Comparison of ENCODE assay signal across 8 cellular contexts in genomic region chr19:3557461-3558248, GRCh38. TPM values are rescaled to one million over a fixed set of nuclear protein-coding genes. Genes with fewer than 3 reads are reported as not detected.
DNase-seq lines count a peak whose midpoint lies in the region; ATAC-seq, FAIRE-seq and TF ChIP-seq lines count a peak whose summit lies in the region.

Gene MFSD12, minus strand, starts transcription at chr19:3557586. Its CDS starts 183 bp downstream, at chr19:3557403.

- TF ChIP-seq EP300 in A549 (IDR thresholded peaks at IDR 0.05), result 0 out of 5 replicates have a peak, but pooled peaks of 1 of the 2 experiments have one; percentile 21

- H3K27me3 ChIP-seq in iPS-18a (ENCODE audit: control insufficient read depth, insufficient read depth, low read length), result peaks cover 5% of the 10 kb centered on the region
- no peaks in the 10 kb centered on the region for H3K27me3 ChIP-seq in skeletal muscle satellite cell (ENCODE audit: control insufficient read depth, insufficient read depth, low read length)

- peak within 1 kb of the TSS; percentile 17 for H3K9ac ChIP-seq in iPS-18a (ENCODE audit: low read length)
- peak within 1 kb of the TSS; percentile 80 for H3K9ac ChIP-seq in skeletal muscle satellite cell (ENCODE audit: low read depth, low read length)

- H3K36me3 ChIP-seq in iPS-18a (ENCODE audit: control insufficient read depth, low read depth, low read length) (no peaks in the 10 kb centered on the region), skeletal muscle satellite cell (ENCODE audit: insufficient read depth, low read length) (no peaks in the 10 kb centered on the region)

- H3K27ac Mint-ChIP-seq in brain, result peak within 1 kb of the TSS; percentile 76 to 97 (median 95)

- H3K27ac ChIP-seq in A549 (peak within 1 kb of the TSS; percentile 89 to 100), iPS-18a (ENCODE audit: low read length) (no peak within 1 kb of the TSS)

- peak within 1 kb of the TSS; percentile 87 for H3K4me3 ChIP-seq in A549
- H3K4me3 ChIP-seq in iPS-18a (ENCODE audit: low read length), result peak within 1 kb of the TSS; percentile 69
- H3K4me3 ChIP-seq in skeletal muscle satellite cell (ENCODE audit: low read length), result peak within 1 kb of the TSS; percentile 77

- H3K4me3 Mint-ChIP-seq in brain, result peak within 1 kb of the TSS; percentile 98 to 99 (median 98)

- TF ChIP-seq CTCF in A549 (IDR thresholded peaks at IDR 0.05) (no peak), brain (conservative IDR thresholded peaks at IDR 0.05) (no peak)

- TF ChIP-seq RAD21 in A549 (conservative IDR thresholded peaks at IDR 0.05 in 1 of 2, IDR thresholded peaks at IDR 0.05 in 1 of 2), result no peak; a peak in 1 of 5 replicates

- no peaks in the 10 kb centered on the region for H3K9me3 ChIP-seq in A549
- H3K9me3 ChIP-seq in iPS-18a (ENCODE audit: control insufficient read depth, low read depth, low read length), result no peaks in the 10 kb centered on the region
- no peaks in the 10 kb centered on the region for H3K9me3 ChIP-seq in skeletal muscle satellite cell (replicated peaks; ENCODE audit: low read length)

- TF ChIP-seq POLR2A in A549 (IDR thresholded peaks at IDR 0.05; ENCODE audit: low read length), result peak; percentile 56

- peaks cover 26% of the 10 kb centered on the region for H3K4me1 Mint-ChIP-seq in brain

- DNase-seq in A549 (ENCODE audit: low read depth in 1 of 2, low spot score in 1 of 2) (peak; percentile 92 to 93), NCI-H2107 treated with DMSO at 0.1 percent for 48 hours (lab: John Stamatoyannopoulos, UW; ENCODE audit: unreplicated experiment) (peak; percentile 71), UCSD-AML1 (lab: John Stamatoyannopoulos, UW; ENCODE audit: unreplicated experiment) (peak; percentile 94)

- peaks cover 16% of the 10 kb centered on the region for H3K27me3 Mint-ChIP-seq in brain

- POLR2A ChIA-PET in A549 (lab: Yijun Ruan, JAX), result interaction anchor here (0.7 to 2.6 kb wide), 3 partner anchors 9 to 16 kb away, joined by 3 to 14 read pairs (median 4); no protein-coding TSS in a partner anchor

- CTCF ChIA-PET in A549 (lab: Yijun Ruan, JAX), result interaction anchor here (0.7 to 10.0 kb wide), 13 partner anchors 8 to 596 kb away, joined by 3 to 70 read pairs (median 4); partner anchors contain the start of gene HMG20B

- peaks cover 32% of the 10 kb centered on the region for H3K4me1 ChIP-seq in A549
- H3K4me1 ChIP-seq in iPS-18a (ENCODE audit: control insufficient read depth, low read depth, low read length), result no peaks in the 10 kb centered on the region
- peaks cover 18% of the 10 kb centered on the region for H3K4me1 ChIP-seq in skeletal muscle satellite cell (ENCODE audit: control insufficient read depth, insufficient read depth, low read length)

- H3K36me3 Mint-ChIP-seq in brain, result no peaks in the 10 kb centered on the region

- FAIRE-seq in A549 (lab: Jason Lieb, UNC), result no peak

- H3K4me2 ChIP-seq in A549, result peak within 1 kb of the TSS; percentile 98
- peak within 1 kb of the TSS; percentile 99 for H3K4me2 ChIP-seq in skeletal muscle satellite cell (ENCODE audit: low read length)

- 1% methylated on average over 18 of the region's 81 CpGs for WGBS in A549 (ENCODE audit: missing lambda C conversion rate)

- peak; percentile 92 to 94 for ATAC-seq in A549
- ATAC-seq in GM18858 (IDR thresholded peaks at IDR 0.05; ENCODE audit: unreplicated experiment), result peak; percentile 62
- ATAC-seq in HG03066 (IDR thresholded peaks at IDR 0.05; ENCODE audit: low read depth, unreplicated experiment), result peak; percentile 76

- H3K9me3 Mint-ChIP-seq in brain, result peaks cover 0 to 2% (median 0%) of the 10 kb centered on the region in 5 experiments

TF ChIP-seq in A549, 52 proteins besides CTCF, POLR2A, EP300 and RAD21:
- TF ChIP-seq GATA3 (IDR thresholded peaks at IDR 0.05; ENCODE audit: borderline replicate concordance) (peak; percentile 40; the same call in 1 of the 2 replicates), PHF8 (IDR thresholded peaks at IDR 0.05; ENCODE audit: borderline replicate concordance, low read depth) (peak; percentile 30; the same call in 1 of the 2 replicates), KDM1A (IDR thresholded peaks at IDR 0.05; ENCODE audit: low read depth) (no peak), SREBF2 (IDR thresholded peaks at IDR 0.05) (no peak), CBX2 (IDR thresholded peaks at IDR 0.05; ENCODE audit: borderline replicate concordance, low read depth) (no peak), ZSCAN20 (CRISPR knock-in tag; IDR thresholded peaks at IDR 0.05) (no peak), CHD4 (IDR thresholded peaks at IDR 0.05; ENCODE audit: borderline replicate concordance) (no peak), HOXA7 (CRISPR knock-in tag; IDR thresholded peaks at IDR 0.05) (no peak), MAZ (IDR thresholded peaks at IDR 0.05; ENCODE audit: borderline replicate concordance, low read depth, low read length) (no peak; the same call in 1 of the 2 replicates), NPAS2 (CRISPR knock-in tag; IDR thresholded peaks at IDR 0.05; ENCODE audit: borderline replicate concordance) (no peak), FOXS1 (CRISPR knock-in tag; IDR thresholded peaks at IDR 0.05) (no peak), FOSB (CRISPR knock-in tag; IDR thresholded peaks at IDR 0.05) (no peak), TP53 (CRISPR knock-in tag; IDR thresholded peaks at IDR 0.05) (no peak), JUN (IDR thresholded peaks at IDR 0.05) (peak in 1 of 2 experiments; percentile 35; a peak in 2 of 5 replicates), ATOH8 (CRISPR knock-in tag; IDR thresholded peaks at IDR 0.05; ENCODE audit: low read depth) (no peak), FOSL2 (IDR thresholded peaks at IDR 0.05) (no peak), FOSL2 (CRISPR knock-in tag; IDR thresholded peaks at IDR 0.05) (peak; percentile 85), CEBPB (IDR thresholded peaks at IDR 0.05) (peak in 1 of 2 experiments; percentile 30; a peak in 1 of 4 replicates), TFCP2L1 (CRISPR knock-in tag; IDR thresholded peaks at IDR 0.05) (0 out of 2 replicates have a peak, but pooled peaks have one; percentile 59), RCOR1 (IDR thresholded peaks at IDR 0.05; ENCODE audit: low read depth, low read length) (no peak)
- TF ChIP-seq, protein P1, sequence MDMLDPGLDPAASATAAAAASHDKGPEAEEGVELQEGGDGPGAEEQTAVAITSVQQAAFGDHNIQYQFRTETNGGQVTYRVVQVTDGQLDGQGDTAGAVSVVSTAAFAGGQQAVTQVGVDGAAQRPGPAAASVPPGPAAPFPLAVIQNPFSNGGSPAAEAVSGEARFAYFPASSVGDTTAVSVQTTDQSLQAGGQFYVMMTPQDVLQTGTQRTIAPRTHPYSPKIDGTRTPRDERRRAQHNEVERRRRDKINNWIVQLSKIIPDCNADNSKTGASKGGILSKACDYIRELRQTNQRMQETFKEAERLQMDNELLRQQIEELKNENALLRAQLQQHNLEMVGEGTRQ (IDR thresholded peaks at IDR 0.05), result peak; percentile 67; the same call in 1 of the 2 replicates
- TF ChIP-seq, protein P2, sequence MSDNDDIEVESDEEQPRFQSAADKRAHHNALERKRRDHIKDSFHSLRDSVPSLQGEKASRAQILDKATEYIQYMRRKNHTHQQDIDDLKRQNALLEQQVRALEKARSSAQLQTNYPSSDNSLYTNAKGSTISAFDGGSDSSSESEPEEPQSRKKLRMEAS (IDR thresholded peaks at IDR 0.05), result peak; percentile 94
- TF ChIP-seq, protein P3, sequence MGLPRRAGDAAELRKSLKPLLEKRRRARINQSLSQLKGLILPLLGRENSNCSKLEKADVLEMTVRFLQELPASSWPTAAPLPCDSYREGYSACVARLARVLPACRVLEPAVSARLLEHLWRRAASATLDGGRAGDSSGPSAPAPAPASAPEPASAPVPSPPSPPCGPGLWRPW (IDR thresholded peaks at IDR 0.05), result no peak
- TF ChIP-seq, protein P4, sequence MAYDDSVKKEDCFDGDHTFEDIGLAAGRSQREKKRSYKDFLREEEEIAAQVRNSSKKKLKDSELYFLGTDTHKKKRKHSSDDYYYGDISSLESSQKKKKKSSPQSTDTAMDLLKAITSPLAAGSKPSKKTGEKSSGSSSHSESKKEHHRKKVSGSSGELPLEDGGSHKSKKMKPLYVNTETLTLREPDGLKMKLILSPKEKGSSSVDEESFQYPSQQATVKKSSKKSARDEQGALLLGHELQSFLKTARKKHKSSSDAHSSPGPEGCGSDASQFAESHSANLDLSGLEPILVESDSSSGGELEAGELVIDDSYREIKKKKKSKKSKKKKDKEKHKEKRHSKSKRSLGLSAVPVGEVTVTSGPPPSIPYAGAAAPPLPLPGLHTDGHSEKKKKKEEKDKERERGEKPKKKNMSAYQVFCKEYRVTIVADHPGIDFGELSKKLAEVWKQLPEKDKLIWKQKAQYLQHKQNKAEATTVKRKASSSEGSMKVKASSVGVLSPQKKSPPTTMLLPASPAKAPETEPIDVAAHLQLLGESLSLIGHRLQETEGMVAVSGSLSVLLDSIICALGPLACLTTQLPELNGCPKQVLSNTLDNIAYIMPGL (CRISPR knock-in tag; IDR thresholded peaks at IDR 0.05; ENCODE audit: borderline replicate concordance), result no peak

RNA-seq across cellular contexts. Expression of gene MFSD12, which starts in this region (rescaled TPM):
- polyA plus RNA-seq in A549 (2011; rRNA removed) (52.5 and 54.9 TPM in 2 replicates), A549 (2017; fragmentation: RNase III; extraction: RNeasy Plus Mini Kit Qiagen cat#74134 plus additional on column Dnase treatment) (101 to 115 TPM (median 109 TPM) in 3 replicates), brain (ENCODE audit: insufficient read depth, low read depth, low replicate concordance) (66.2 TPM)
- 123 and 172 TPM in 2 replicates for polyA plus RNA-seq in A549 (2012; cell fraction: cytosol; rRNA removed)
- polyA plus RNA-seq in A549 (2012; cell fraction: nucleus; rRNA removed), result 386 and 515 TPM in 2 replicates
- polyA minus RNA-seq in A549 (2011; rRNA and poly(A)+ RNA removed), result 45.4 and 59.7 TPM in 2 replicates
- total RNA-seq in skeletal muscle satellite cell (2012; rRNA removed), result 83.4 and 112 TPM in 2 replicates
